Comparison of ENCODE assay signal across 30 cellular contexts in genomic region chr15:88241461-88241860, GRCh38. TPM values are rescaled to one million over a fixed set of nuclear protein-coding genes. Genes with fewer than 3 reads are reported as not detected.
"Had no signal": no experiment of that assay in that cellular context is flagged by ENCODE, and none has a peak within 500 bp of the region (broad histone marks: within the 10 kb centered on the region; RNA-seq: fewer than 3 reads in every experiment).

No MANE protein-coding gene starts in this region.

- H3K36me3 Mint-ChIP-seq: activated CD8-positive, alpha-beta memory T cell treated with anti-CD3 and anti-CD28 coated beads, Interleukin-2, amount 10 ng/mL, durations not matched to agents 7 days and 5 days; activated naive CD8-positive, alpha-beta T cell treated with anti-CD3 and anti-CD28 coated beads for 36 hours had no signal

- H3K27ac ChIP-seq: brain microvascular endothelial cell, SJCRH30, SK-N-MC, WERI-Rb-1 had no signal

- H3K9me3 Mint-ChIP-seq: activated CD4-positive, alpha-beta memory T cell treated with anti-CD3 and anti-CD28 coated beads, Interleukin-2, amount 10 ng/mL, durations not matched to agents 7 days and 5 days; activated naive CD8-positive, alpha-beta T cell treated with anti-CD3 and anti-CD28 coated beads for 36 hours had no signal

- H3K4me1 ChIP-seq: SJCRH30 had no signal

- H3K27me3 ChIP-seq: brain microvascular endothelial cell, SJCRH30 had no signal

- DNase-seq: activated CD4-positive, alpha-beta memory T cell treated with anti-CD3 and anti-CD28 coated beads, Interleukin-2, amount 10 ng/mL, durations not matched to agents 7 days and 5 days; activated CD4-positive, alpha-beta T cell treated with anti-CD3 and anti-CD28 coated beads for 1 hour; activated CD4-positive, alpha-beta T cell treated with anti-CD3 and anti-CD28 coated beads for 48 hours; activated CD4-positive, CD25-positive, alpha-beta regulatory T cell; activated CD8-positive, alpha-beta memory T cell treated with anti-CD3 and anti-CD28 coated beads for 24 hours; activated CD8-positive, alpha-beta memory T cell treated with anti-CD3 and anti-CD28 coated beads, Interleukin-2, amount 10 ng/mL, durations not matched to agents 7 days and 5 days; activated CD8-positive, alpha-beta memory T cell treated with anti-CD3 and anti-CD28 coated beads, Interleukin-2, amount 50 U/mL, for 48 hours; activated effector memory CD4-positive, alpha-beta T cell treated with Interleukin-2 at 50 U/mL for 16 hours; activated naive CD4-positive, alpha-beta T cell treated with anti-CD3 and anti-CD28 coated beads, Interleukin-2, amount 50 U/mL, for 16 hours; activated naive CD8-positive, alpha-beta T cell treated with anti-CD3 and anti-CD28 coated beads for 36 hours; activated T-cell treated with anti-CD3 and anti-CD28 coated beads, Interleukin-2, amount 50 U/mL, for 48 hours; amniotic stem cell; brain microvascular endothelial cell; central memory CD4-positive, alpha-beta T cell; Kasumi-1; KG1; MG63; NCI-H1436 treated with DMSO at 0.1 percent for 48 hours; NCI-H1694 treated with DMSO at 0.1 percent for 48 hours; NCI-H2029; NCI-H345; NCI-H524 treated with DMSO at 0.1 percent for 48 hours; SHP77; SJCRH30; T1000 had no signal

- H3K4me1 Mint-ChIP-seq: activated CD8-positive, alpha-beta memory T cell treated with anti-CD3 and anti-CD28 coated beads, Interleukin-2, amount 10 ng/mL, durations not matched to agents 7 days and 5 days; activated naive CD8-positive, alpha-beta T cell treated with anti-CD3 and anti-CD28 coated beads for 36 hours had no signal

- ATAC-seq: activated CD8-positive, alpha-beta memory T cell treated with anti-CD3 and anti-CD28 coated beads, Interleukin-2, amount 10 ng/mL, durations not matched to agents 7 days and 5 days; Panc1 had no signal

- H3K36me3 ChIP-seq: brain microvascular endothelial cell, MG63, SJCRH30, WERI-Rb-1 had no signal

- H3K9me3 ChIP-seq: MG63, SJCRH30 had no signal

- H3K4me3 Mint-ChIP-seq: activated CD4-positive, alpha-beta memory T cell treated with anti-CD3 and anti-CD28 coated beads, Interleukin-2, amount 10 ng/mL, durations not matched to agents 7 days and 5 days; activated CD8-positive, alpha-beta memory T cell treated with anti-CD3 and anti-CD28 coated beads, Interleukin-2, amount 10 ng/mL, durations not matched to agents 7 days and 5 days; activated naive CD8-positive, alpha-beta T cell treated with anti-CD3 and anti-CD28 coated beads for 36 hours had no signal

- H3K27ac Mint-ChIP-seq: activated CD4-positive, alpha-beta memory T cell treated with anti-CD3 and anti-CD28 coated beads, Interleukin-2, amount 10 ng/mL, durations not matched to agents 7 days and 5 days; activated CD8-positive, alpha-beta memory T cell treated with anti-CD3 and anti-CD28 coated beads, Interleukin-2, amount 10 ng/mL, durations not matched to agents 7 days and 5 days; activated naive CD8-positive, alpha-beta T cell treated with anti-CD3 and anti-CD28 coated beads for 36 hours had no signal

- H3K4me3 ChIP-seq: MG63, SJCRH30, SK-N-MC had no signal

RNA-seq across cellular contexts. Expression of gene NTRK3, which starts 15.1 kb away (rescaled TPM):
- total RNA-seq: activated CD4-positive, alpha-beta memory T cell treated with anti-CD3 and anti-CD28 coated beads, Interleukin-2, amount 10 ng/mL, durations not matched to agents 7 days and 5 days; activated CD8-positive, alpha-beta memory T cell treated with anti-CD3 and anti-CD28 coated beads, Interleukin-2, amount 10 ng/mL, durations not matched to agents 7 days and 5 days; activated naive CD8-positive, alpha-beta T cell treated with anti-CD3 and anti-CD28 coated beads for 36 hours; NCI-H460; T-helper 2 cell treated with Interferon-gamma antibody and Interleukin-4, amounts not matched to agents 100 ng/mL and 5 ng/mL, for 36 hours had no signal
